ENCODE assay signal across 8 cellular contexts in genomic region chr10:24383681-24384106, GRCh38.
DNase-seq lines count a peak whose midpoint lies in the region; ATAC-seq, FAIRE-seq and TF ChIP-seq lines count a peak whose summit lies in the region.

No MANE protein-coding gene starts in this region.

- ATAC-seq in HG02571 (IDR thresholded peaks at IDR 0.05; ENCODE audit: unreplicated experiment) (peak; percentile 73), WTC11 (peak; percentile 89)

- H3K9me3 Mint-ChIP-seq in WTC11: no peaks in the 10 kb centered on the region

- no peak overlapping the region for H3K4me3 ChIP-seq in MG63

- H3K27me3 ChIP-seq in MG63: no peaks in the 10 kb centered on the region

- POLR2A ChIA-PET in WTC11 (lab: Charles Lee): interaction anchor here (0.5 kb wide), 1 partner anchor 132 kb away, joined by 5 read pairs; no protein-coding TSS in a partner anchor

- TF ChIP-seq CTCF in AG09319 (IDR thresholded peaks at IDR 0.05; ENCODE audit: low read depth, low read length) (peak; percentile 41), WTC11 (IDR thresholded peaks at IDR 0.05) (peak; percentile 37; the same call in 1 of the 2 replicates)

- H3K9me3 ChIP-seq in MG63: no peaks in the 10 kb centered on the region

- peak overlapping the region; percentile 95 for H3K27ac Mint-ChIP-seq in WTC11

- no peak for TF ChIP-seq POLR2A in GM12891 (IDR thresholded peaks at IDR 0.05; ENCODE audit: low read depth, low read length)

- CTCF ChIA-PET in WTC11 (lab: Charles Lee): interaction anchor here (0.6 to 2.3 kb wide), 19 partner anchors 10 to 690 kb away, joined by 3 to 11 read pairs (median 3); no protein-coding TSS in a partner anchor

- peak; percentile 96 for FAIRE-seq in GM12891 (lab: Jason Lieb, UNC)

- no peaks in the 10 kb centered on the region for H3K27me3 Mint-ChIP-seq in WTC11 (ENCODE audit: low read depth)

- H3K36me3 ChIP-seq in MG63: no peaks in the 10 kb centered on the region

- peaks cover 47% of the 10 kb centered on the region for H3K4me1 Mint-ChIP-seq in WTC11

- no peak overlapping the region for H3K4me3 Mint-ChIP-seq in WTC11

- DNase-seq in AG09319 (ENCODE audit: extremely low read depth, low read depth): peak; percentile 79
- peak; percentile 40 for DNase-seq in GM12891 (ENCODE audit: insufficient read length, low spot score)
- DNase-seq in MG63: peak; percentile 88
- peak; percentile 83 for DNase-seq in WTC11 (ENCODE audit: low spot score)
- DNase-seq in germinal center (ENCODE audit: low spot score): peak; percentile 42
- peak; percentile 47 for DNase-seq in pons (ENCODE audit: low spot score)
- DNase-seq in middle frontal gyrus (ENCODE audit: extremely low spot score, low spot score): no peak

- no peaks in the 10 kb centered on the region for H3K36me3 Mint-ChIP-seq in WTC11

TF ChIP-seq in GM12891, 5 proteins besides CTCF, POLR2A, EP300 and RAD21:
- TF ChIP-seq SPI1 (IDR thresholded peaks at IDR 0.05; ENCODE audit: low read depth, low read length) (no peak), POU2F2 (IDR thresholded peaks at IDR 0.05; ENCODE audit: low read depth, low read length) (peak; percentile 98), POLR2AphosphoS5 (IDR thresholded peaks at IDR 0.05; ENCODE audit: low read depth, low read length) (no peak; the same call in 1 of the 2 replicates), TAF1 (IDR thresholded peaks at IDR 0.05; ENCODE audit: low read depth, low read length) (no peak), PAX5 (IDR thresholded peaks at IDR 0.05; ENCODE audit: insufficient read depth, low read length, severe bottlenecking) (no peak)

TF ChIP-seq in WTC11, 78 proteins besides CTCF, POLR2A, EP300 and RAD21:
- peak; percentile 36; the same call in 1 of the 2 replicates for TF ChIP-seq ZNF423 (CRISPR knock-in tag; IDR thresholded peaks at IDR 0.05)
- no peak for TF ChIP-seq SP1 (CRISPR knock-in tag; conservative IDR thresholded peaks at IDR 0.05)
- no peak for TF ChIP-seq FOXJ3 (CRISPR knock-in tag; IDR thresholded peaks at IDR 0.05; ENCODE audit: borderline replicate concordance)
